Comparison of ENCODE assay signal across 8 cellular contexts in genomic region chr7:130875265-130875741, GRCh38.
DNase-seq lines count a peak whose midpoint lies in the region; TF ChIP-seq lines count a peak whose summit lies in the region.

No MANE protein-coding gene starts in this region.

- no peaks in the 10 kb centered on the region for H3K9me3 ChIP-seq in Loucy (ENCODE audit: insufficient read depth, low read depth, low read length)

- peak; percentile 88 for TF ChIP-seq CTCF in Loucy (conservative IDR thresholded peaks at IDR 0.05; ENCODE audit: low read length)
- TF ChIP-seq CTCF in foreskin fibroblast (IDR thresholded peaks at IDR 0.05; ENCODE audit: low read depth, low read length) = peak; percentile 59
- peak in 1 of 3 donors; percentile 49 for TF ChIP-seq CTCF in lower leg skin (IDR thresholded peaks at IDR 0.05)

- H3K36me3 ChIP-seq in Loucy (ENCODE audit: insufficient read depth, low read length) = no peaks in the 10 kb centered on the region

- DNase-seq in stimulated activated CD4-positive, alpha-beta T cell treated with anti-CD3 and anti-CD28 coated beads, Interleukin-4, amount 100 ng/mL, for 1 hour = peak; percentile 56
- no peak for DNase-seq in stimulated activated CD4-positive, alpha-beta T cell treated with anti-CD3 and anti-CD28 coated beads, Interleukin-12 subunit alpha, Interleukin-12 subunit beta, amount 100 ng/mL, for 4 hours
- peak; percentile 46 for DNase-seq in activated CD8-positive, alpha-beta memory T cell treated with anti-CD3 and anti-CD28 coated beads, Interleukin-2, amount 50 U/mL, for 4 hours
- DNase-seq in foreskin fibroblast (peak in 1 of 2 donors; percentile 66), renal cortical epithelial cell (ENCODE audit: low read depth) (peak; percentile 62), Kasumi-1 (lab: John Stamatoyannopoulos, UW) (no peak), lower leg skin (ENCODE audit: low spot score in 2 of 2) (no peak)

- no peaks in the 10 kb centered on the region for H4K20me1 ChIP-seq in Loucy (ENCODE audit: insufficient read depth, low read length, poor library complexity, severe bottlenecking)

- H3K9ac ChIP-seq in Loucy (ENCODE audit: low read depth, low read length, poor library complexity, severe bottlenecking) = no peak overlapping the region

- H3K4me3 ChIP-seq in Loucy (ENCODE audit: low read length, poor library complexity, severe bottlenecking) (no peak overlapping the region), foreskin fibroblast (ENCODE audit: low read depth in 1 of 2, low read length in 2 of 2) (no peak overlapping the region), lower leg skin (ENCODE audit: low read depth, poor library complexity, severe bottlenecking) (no peak overlapping the region)

- 37 to 39% methylated on average over 6 of the region's 6 CpGs for WGBS in lower leg skin, 2 donors

- H3K27me3 ChIP-seq in Loucy (ENCODE audit: insufficient read depth, low read length, poor library complexity, severe bottlenecking) = no peaks in the 10 kb centered on the region

- intact Hi-C loops in lower leg skin (cut with DNase I; ENCODE audit: low total_unique reads) = no loop called here

- no peaks in the 10 kb centered on the region for H3K9me2 ChIP-seq in Loucy (replicated peaks; ENCODE audit: low read depth, low read length)

- H3K4me1 ChIP-seq in Loucy (ENCODE audit: insufficient read depth, low read length, poor library complexity, severe bottlenecking) = peaks cover 11% of the 10 kb centered on the region

- no peak overlapping the region for H3K4me2 ChIP-seq in Loucy (ENCODE audit: low read depth, low read length, poor library complexity, severe bottlenecking)

- no peaks in the 10 kb centered on the region for H3K79me2 ChIP-seq in Loucy (ENCODE audit: insufficient read depth, low read length)

- no peaks in the 10 kb centered on the region for H3F3A ChIP-seq in Loucy (ENCODE audit: low read depth)

- no peak for TF ChIP-seq POLR2A in lower leg skin (IDR thresholded peaks at IDR 0.05)

- no peak overlapping the region for H2AFZ ChIP-seq in Loucy (ENCODE audit: low read length)

Comparison
In these comparisons a context has a peak if more than half of its experiments do, and no peak if none do; other contexts are left out.
1. DNase-seq: peak in stimulated activated CD4-positive, alpha-beta T cell treated with anti-CD3 and anti-CD28 coated beads, Interleukin-4, amount 100 ng/mL, for 1 hour (single experiment), activated CD8-positive, alpha-beta memory T cell treated with anti-CD3 and anti-CD28 coated beads, Interleukin-2, amount 50 U/mL, for 4 hours (single experiment) and renal cortical epithelial cell (single experiment); none in stimulated activated CD4-positive, alpha-beta T cell treated with anti-CD3 and anti-CD28 coated beads, Interleukin-12 subunit alpha, Interleukin-12 subunit beta, amount 100 ng/mL, for 4 hours (single experiment), Kasumi-1 (0 of 2) and lower leg skin (0 of 2).